20 cellular contexts compared by ENCODE assay signal in genomic region chr12:62379026-62379722, GRCh38.
A peak's percentile ranks its signal among the peaks of the same experiment; 100 is the strongest.
DNase-seq lines count a peak whose midpoint lies in the region; ATAC-seq, FAIRE-seq and TF ChIP-seq lines count a peak whose summit lies in the region.
"Had no signal": no experiment of that assay in that cellular context is flagged by ENCODE, and none has a peak within 500 bp of the region (broad histone marks: within the 10 kb centered on the region; RNA-seq: fewer than 3 reads in every experiment).

No MANE protein-coding gene starts in this region.

- no peak overlapping the region for H3K9ac ChIP-seq in PC-3 (ENCODE audit: low read length)

- TF ChIP-seq CTCF in PC-3 (conservative IDR thresholded peaks at IDR 0.05; ENCODE audit: low read depth, low read length) = no peak
- no peak for TF ChIP-seq CTCF in choroid plexus epithelial cell (conservative IDR thresholded peaks at IDR 0.05; ENCODE audit: low read depth, low read length)
- no peak for TF ChIP-seq CTCF in pancreas (IDR thresholded peaks at IDR 0.05)

- no peak overlapping the region for H3K4me3 Mint-ChIP-seq in activated CD4-positive, alpha-beta memory T cell treated with anti-CD3 and anti-CD28 coated beads, Interleukin-2, amount 10 ng/mL, durations not matched to agents 7 days and 5 days
- no peak overlapping the region for H3K4me3 Mint-ChIP-seq in activated CD4-positive, alpha-beta memory T cell treated with anti-CD3 and anti-CD28 coated beads for 36 hours
- H3K4me3 Mint-ChIP-seq in T-helper 2 cell treated with Interferon-gamma antibody and Interleukin-4, amounts not matched to agents 5 μg/mL and 100 μg/mL, for 36 hours = no peak overlapping the region
- H3K4me3 Mint-ChIP-seq: dendritic cell treated with granulocyte-macrophage colony-stimulating factor and Interleukin-4, amounts not matched to agents 40 ng/mL and 50 ng/mL, for 4 days had no signal

- H3K4me1 ChIP-seq in PC-3 (ENCODE audit: insufficient read depth, low read length) (no peaks in the 10 kb centered on the region), pancreas (no peaks in the 10 kb centered on the region)
- H3K4me1 ChIP-seq: suprapubic skin had no signal

- no peak overlapping the region for H3K4me2 ChIP-seq in PC-3 (ENCODE audit: low read length)

- H3K9me3 ChIP-seq in PC-3 (ENCODE audit: low read length) = no peaks in the 10 kb centered on the region
- H3K9me3 ChIP-seq in pancreas = no peaks in the 10 kb centered on the region
- H3K9me3 ChIP-seq: suprapubic skin had no signal

- no peaks in the 10 kb centered on the region for H3K79me2 ChIP-seq in PC-3 (ENCODE audit: low read length)

- no peaks in the 10 kb centered on the region for H3K27me3 ChIP-seq in PC-3 (ENCODE audit: low read length)
- no peaks in the 10 kb centered on the region for H3K27me3 ChIP-seq in pancreas
- H3K27me3 ChIP-seq: suprapubic skin had no signal

- no peaks in the 10 kb centered on the region; the same call in 1 of the 2 replicates for H4K20me1 ChIP-seq in PC-3 (ENCODE audit: low read length)

- H3K4me3 ChIP-seq in PC-3 (ENCODE audit: low read length) (no peak overlapping the region), choroid plexus epithelial cell (ENCODE audit: low read depth, low read length) (no peak overlapping the region), pancreas (no peak overlapping the region)
- H3K4me3 ChIP-seq: suprapubic skin had no signal

- H3K27ac Mint-ChIP-seq in activated CD4-positive, alpha-beta memory T cell treated with anti-CD3 and anti-CD28 coated beads, Interleukin-2, amount 10 ng/mL, durations not matched to agents 7 days and 5 days = peak overlapping the region; percentile 8
- no peak overlapping the region for H3K27ac Mint-ChIP-seq in activated CD4-positive, alpha-beta memory T cell treated with anti-CD3 and anti-CD28 coated beads for 36 hours
- H3K27ac Mint-ChIP-seq in T-helper 2 cell treated with Interferon-gamma antibody and Interleukin-4, amounts not matched to agents 5 μg/mL and 100 μg/mL, for 36 hours = no peak overlapping the region
- H3K27ac Mint-ChIP-seq: dendritic cell treated with granulocyte-macrophage colony-stimulating factor and Interleukin-4, amounts not matched to agents 40 ng/mL and 50 ng/mL, for 4 days had no signal

- DNase-seq in activated CD4-positive, alpha-beta memory T cell treated with anti-CD3 and anti-CD28 coated beads, Interleukin-2, amount 10 ng/mL, durations not matched to agents 7 days and 5 days = no peak
- DNase-seq in activated CD4-positive, alpha-beta memory T cell treated with anti-CD3 and anti-CD28 coated beads for 36 hours = no peak
- DNase-seq in PC-3 (no peak), choroid plexus epithelial cell (ENCODE audit: low read depth) (peak; percentile 3), pancreas (no peak), NCI-H1436 treated with DMSO at 0.1 percent for 48 hours (lab: John Stamatoyannopoulos, UW) (no peak)
- DNase-seq in T-helper 2 cell treated with Interferon-gamma antibody and Interleukin-4, amounts not matched to agents 5 μg/mL and 100 μg/mL, for 36 hours (ENCODE audit: low spot score) = no peak
- DNase-seq: 8988T, aorta, hypothalamus, left colon, NCI-H1930, NCI-H524 treated with DMSO at 0.1 percent for 48 hours, retina, WERI-Rb-1 had no signal

- peak; percentile 26 for FAIRE-seq in pancreas (lab: Jason Lieb, UNC)
- FAIRE-seq: GM18507 had no signal

- 91 to 95% methylated on average over 2 of the region's 2 CpGs for WGBS in pancreas, 2 donors

- no peak overlapping the region for H3K27ac ChIP-seq in PC-3 (ENCODE audit: low read length)
- H3K27ac ChIP-seq in pancreas = no peak overlapping the region
- H3K27ac ChIP-seq: suprapubic skin, WERI-Rb-1 had no signal

- H3K4me1 Mint-ChIP-seq in activated CD4-positive, alpha-beta memory T cell treated with anti-CD3 and anti-CD28 coated beads, Interleukin-2, amount 10 ng/mL, durations not matched to agents 7 days and 5 days = peaks cover 21% of the 10 kb centered on the region
- H3K4me1 Mint-ChIP-seq in activated CD4-positive, alpha-beta memory T cell treated with anti-CD3 and anti-CD28 coated beads for 36 hours (ENCODE audit: low read depth) = peaks cover 19% of the 10 kb centered on the region
- H3K4me1 Mint-ChIP-seq in T-helper 2 cell treated with Interferon-gamma antibody and Interleukin-4, amounts not matched to agents 5 μg/mL and 100 μg/mL, for 36 hours (ENCODE audit: low read depth) = peaks cover 18% of the 10 kb centered on the region

- ATAC-seq in PC-3 (0 out of 2 replicates have a peak, but pooled peaks have one; percentile 33), pancreas (no peak), HG03097 (IDR thresholded peaks at IDR 0.05; ENCODE audit: low FRiP score, unreplicated experiment) (no peak)
- ATAC-seq: esophagus mucosa, left colon had no signal

- POLR2A ChIA-PET in activated CD4-positive, alpha-beta memory T cell treated with anti-CD3 and anti-CD28 coated beads, Interleukin-2, amount 10 ng/mL, durations not matched to agents 7 days and 5 days (lab: Charles Lee) = interaction anchor here (1.0 to 1.5 kb wide), 4 partner anchors 10 to 120 kb away, joined by 3 to 5 read pairs (median 4); partner anchors contain the start of gene USP15
- POLR2A ChIA-PET in activated CD4-positive, alpha-beta memory T cell treated with anti-CD3 and anti-CD28 coated beads for 36 hours (lab: Charles Lee) = interaction anchor here (0.6 kb wide), 2 partner anchors 47 to 116 kb away, joined by 3 read pairs; no protein-coding TSS in a partner anchor
- POLR2A ChIA-PET in PC-3 (lab: Charles Lee; ENCODE audit: unreplicated experiment) = no interaction called here

- H3F3A ChIP-seq in PC-3 (ENCODE audit: low read length, unreplicated experiment) = no peaks in the 10 kb centered on the region

- no peaks in the 10 kb centered on the region for H3K9me3 Mint-ChIP-seq in activated CD4-positive, alpha-beta memory T cell treated with anti-CD3 and anti-CD28 coated beads, Interleukin-2, amount 10 ng/mL, durations not matched to agents 7 days and 5 days
- H3K9me3 Mint-ChIP-seq in activated CD4-positive, alpha-beta memory T cell treated with anti-CD3 and anti-CD28 coated beads for 36 hours = no peaks in the 10 kb centered on the region
- no peaks in the 10 kb centered on the region for H3K9me3 Mint-ChIP-seq in T-helper 2 cell treated with Interferon-gamma antibody and Interleukin-4, amounts not matched to agents 5 μg/mL and 100 μg/mL, for 36 hours
- H3K9me3 Mint-ChIP-seq: dendritic cell treated with granulocyte-macrophage colony-stimulating factor and Interleukin-4, amounts not matched to agents 40 ng/mL and 50 ng/mL, for 4 days had no signal

- intact Hi-C loops in activated CD4-positive, alpha-beta memory T cell treated with anti-CD3 and anti-CD28 coated beads for 36 hours (cut with micrococcal nuclease) = loop anchor here (5.0 kb wide), 1 partner anchor 117 kb away; the partner anchor contains the start of gene USP15
- intact Hi-C loops in PC-3 (cut with micrococcal nuclease) (no loop called here), pancreas (cut with DNase I) (no loop called here)

- peaks cover 35% of the 10 kb centered on the region for H3K36me3 Mint-ChIP-seq in activated CD4-positive, alpha-beta memory T cell treated with anti-CD3 and anti-CD28 coated beads, Interleukin-2, amount 10 ng/mL, durations not matched to agents 7 days and 5 days (ENCODE audit: low read depth)
- peaks cover 13% of the 10 kb centered on the region for H3K36me3 Mint-ChIP-seq in activated CD4-positive, alpha-beta memory T cell treated with anti-CD3 and anti-CD28 coated beads for 36 hours
- peaks cover 33% of the 10 kb centered on the region for H3K36me3 Mint-ChIP-seq in T-helper 2 cell treated with Interferon-gamma antibody and Interleukin-4, amounts not matched to agents 5 μg/mL and 100 μg/mL, for 36 hours (ENCODE audit: low read depth)

- H3K27me3 Mint-ChIP-seq in activated CD4-positive, alpha-beta memory T cell treated with anti-CD3 and anti-CD28 coated beads, Interleukin-2, amount 10 ng/mL, durations not matched to agents 7 days and 5 days = no peaks in the 10 kb centered on the region
- no peaks in the 10 kb centered on the region for H3K27me3 Mint-ChIP-seq in activated CD4-positive, alpha-beta memory T cell treated with anti-CD3 and anti-CD28 coated beads for 36 hours
- no peaks in the 10 kb centered on the region for H3K27me3 Mint-ChIP-seq in T-helper 2 cell treated with Interferon-gamma antibody and Interleukin-4, amounts not matched to agents 5 μg/mL and 100 μg/mL, for 36 hours (ENCODE audit: low read depth)
- H3K27me3 Mint-ChIP-seq: dendritic cell treated with granulocyte-macrophage colony-stimulating factor and Interleukin-4, amounts not matched to agents 40 ng/mL and 50 ng/mL, for 4 days had no signal

- no peaks in the 10 kb centered on the region for H3K9me2 ChIP-seq in PC-3 (replicated peaks; ENCODE audit: low read length)

- peaks cover 9% of the 10 kb centered on the region; the same call in 1 of the 2 replicates for H3K36me3 ChIP-seq in PC-3 (ENCODE audit: low read depth, low read length)
- peaks cover 0 to 11% (median 0%) of the 10 kb centered on the region in 3 donors for H3K36me3 ChIP-seq in pancreas

- H2AFZ ChIP-seq in PC-3 (ENCODE audit: low read length) = no peak overlapping the region

- CTCF ChIA-PET in activated CD4-positive, alpha-beta memory T cell treated with anti-CD3 and anti-CD28 coated beads, Interleukin-2, amount 10 ng/mL, durations not matched to agents 7 days and 5 days (lab: Charles Lee) = interaction anchor here (0.9 kb wide), 1 partner anchor 13 kb away, joined by 3 read pairs; no protein-coding TSS in a partner anchor
- CTCF ChIA-PET in activated CD4-positive, alpha-beta memory T cell treated with anti-CD3 and anti-CD28 coated beads for 36 hours (lab: Charles Lee) = interaction anchor here (0.6 kb wide), 1 partner anchor 86 kb away, joined by 3 read pairs; no protein-coding TSS in a partner anchor
- CTCF ChIA-PET in PC-3 (lab: Charles Lee) = no interaction called here

- no TSS peak for BruUV-seq in PC-3 (replicated peaks; lab: Mats Ljungman, UMichigan)
